1 cellular context compared by ENCODE assay signal in genomic region chr17:48055531-48056245, GRCh38.
A peak's percentile ranks its signal among the peaks of the same experiment; 100 is the strongest.
TF ChIP-seq lines count a peak whose summit lies in the region.

No MANE protein-coding gene starts in this region.

TF ChIP-seq in K562, 482 proteins besides CTCF, POLR2A, EP300 and RAD21 (continues in another document):
- TF ChIP-seq MTA2 (IDR thresholded peaks at IDR 0.05; ENCODE audit: low read depth) (no peak), NR2C2 (CRISPR knock-in tag; IDR thresholded peaks at IDR 0.05) (no peak), NR2C2 (tag; IDR thresholded peaks at IDR 0.05) (peak; percentile 56; the same call in 1 of the 2 replicates), ZNF76 (CRISPR knock-in tag; IDR thresholded peaks at IDR 0.05; ENCODE audit: borderline replicate concordance) (peak; percentile 47; the same call in 1 of the 2 replicates), PCBP2 (IDR thresholded peaks at IDR 0.05; ENCODE audit: low read depth, low read length, poor library complexity, severe bottlenecking) (no peak), BRF2 (IDR thresholded peaks at IDR 0.05; ENCODE audit: borderline replicate concordance, insufficient read depth, insufficient read length) (no peak), ZBTB49 (CRISPR knock-in tag; IDR thresholded peaks at IDR 0.05; ENCODE audit: borderline replicate concordance) (no peak), ZNF232 (CRISPR knock-in tag; IDR thresholded peaks at IDR 0.05) (no peak), ZNF644 (tag; IDR thresholded peaks at IDR 0.05; ENCODE audit: low read depth) (no peak), ZNF695 (CRISPR knock-in tag; IDR thresholded peaks at IDR 0.05) (no peak), HEY1 (CRISPR knock-in tag; IDR thresholded peaks at IDR 0.05; ENCODE audit: borderline replicate concordance) (no peak), SMARCB1 (IDR thresholded peaks at IDR 0.05; ENCODE audit: insufficient read length, low read depth) (no peak), ZNF23 (CRISPR knock-in tag; IDR thresholded peaks at IDR 0.05) (no peak), KAT2B (IDR thresholded peaks at IDR 0.05; ENCODE audit: low read depth, low read length) (no peak), ZNF444 (CRISPR knock-in tag; IDR thresholded peaks at IDR 0.05) (no peak), ZNF239 (CRISPR knock-in tag; IDR thresholded peaks at IDR 0.05) (0 out of 2 replicates have a peak, but pooled peaks have one; percentile 40), ATF4 (CRISPR knock-in tag; IDR thresholded peaks at IDR 0.05) (peak; percentile 98), U2AF2 (optimal IDR thresholded peaks at IDR 0.05; ENCODE audit: low read depth, low read length) (no peak), ZFP36 (IDR thresholded peaks at IDR 0.05; ENCODE audit: low read depth, low read length, partially characterized antibody) (no peak), NRF1 (conservative IDR thresholded peaks at IDR 0.05 in 1 of 2, IDR thresholded peaks at IDR 0.05 in 1 of 2) (peak; percentile 7 to 29; a peak in 1 of 4 replicates), USF2 (CRISPR knock-in tag; IDR thresholded peaks at IDR 0.05) (0 out of 2 replicates have a peak, but pooled peaks have one; percentile 1), GABPA (tag; conservative IDR thresholded peaks at IDR 0.05; ENCODE audit: low read depth) (peak; percentile 42; the same call in 1 of the 2 replicates), HMGN3 (IDR thresholded peaks at IDR 0.05; ENCODE audit: borderline replicate concordance, extremely low read depth, insufficient read length, low read depth, low read length) (no peak), RERE (CRISPR knock-in tag; IDR thresholded peaks at IDR 0.05; ENCODE audit: borderline replicate concordance) (no peak), ZMIZ1 (IDR thresholded peaks at IDR 0.05; ENCODE audit: low read depth in 2 of 2, low read length in 2 of 2) (no peak), ZNF282 (CRISPR knock-in tag; IDR thresholded peaks at IDR 0.05) (no peak), ZNF280A (IDR thresholded peaks at IDR 0.05; ENCODE audit: low read depth, partially characterized antibody) (no peak), TCF3 (CRISPR knock-in tag; IDR thresholded peaks at IDR 0.05) (no peak), SETDB1 (IDR thresholded peaks at IDR 0.05; ENCODE audit: low read length) (no peak), NR2C1 (IDR thresholded peaks at IDR 0.05) (no peak), NR2C1 (tag; IDR thresholded peaks at IDR 0.05) (peak; percentile 56; the same call in 1 of the 2 replicates), CBX3 (IDR thresholded peaks at IDR 0.05; ENCODE audit: borderline replicate concordance in 1 of 2, low read length in 2 of 2) (no peak), MAX (CRISPR knock-in tag; IDR thresholded peaks at IDR 0.05) (no peak), ZBTB7A (IDR thresholded peaks at IDR 0.05; ENCODE audit: borderline replicate concordance, control insufficient read depth, low read depth, low read length) (no peak), SRSF3 (IDR thresholded peaks at IDR 0.05; ENCODE audit: insufficient read depth, low read length) (no peak; the same call in 1 of the 2 replicates), ZFX (CRISPR knock-in tag; IDR thresholded peaks at IDR 0.05) (no peak), KLF10 (CRISPR knock-in tag; IDR thresholded peaks at IDR 0.05) (no peak), KHSRP (IDR thresholded peaks at IDR 0.05) (no peak), ZNF586 (CRISPR knock-in tag; conservative IDR thresholded peaks at IDR 0.05) (0 out of 2 replicates have a peak, but pooled peaks have one; percentile 39), ETV6 (IDR thresholded peaks at IDR 0.05; ENCODE audit: borderline replicate concordance in 1 of 2, low read depth in 2 of 2, low read length in 1 of 2) (no peak), ETV6 (CRISPR knock-in tag; IDR thresholded peaks at IDR 0.05; ENCODE audit: borderline replicate concordance) (no peak), MCM7 (IDR thresholded peaks at IDR 0.05) (no peak), HMG20B (CRISPR knock-in tag; IDR thresholded peaks at IDR 0.05) (no peak), HDAC3 (IDR thresholded peaks at IDR 0.05; ENCODE audit: borderline replicate concordance, partially characterized antibody) (no peak), ZBTB9 (CRISPR knock-in tag; IDR thresholded peaks at IDR 0.05) (peak; percentile 77)
